9 cellular contexts compared by ENCODE assay signal in the genomic region with DNA sequence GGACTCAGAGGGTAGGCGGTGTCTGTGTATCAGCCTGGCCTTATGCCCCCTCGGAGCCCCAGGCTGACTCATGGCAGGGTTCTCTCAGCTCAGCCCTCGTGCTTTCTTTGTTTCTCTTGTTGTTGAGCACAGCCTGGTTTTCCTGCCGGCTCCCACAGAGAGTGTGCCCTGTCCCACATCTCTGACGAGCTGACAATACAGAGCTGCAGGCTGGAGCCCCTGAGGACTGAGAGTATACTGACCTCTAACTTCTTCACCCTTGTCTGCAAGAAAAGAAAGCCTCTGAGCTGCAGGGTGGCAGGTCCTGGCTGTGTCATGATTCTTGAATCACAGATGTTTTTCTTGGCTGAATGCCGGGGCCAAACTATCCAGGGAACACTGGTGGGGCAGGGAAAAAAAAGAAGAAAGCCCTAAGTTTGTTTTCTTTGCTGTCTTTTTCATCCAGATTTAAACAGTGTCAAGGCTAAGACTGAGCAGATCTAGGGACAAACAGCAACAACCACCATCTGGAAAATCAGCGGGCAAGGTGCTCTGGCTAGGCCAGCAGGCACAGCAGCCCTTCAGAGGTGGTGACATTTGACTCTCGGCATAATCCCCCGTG.
DNase-seq lines count a peak whose midpoint lies in the region; ATAC-seq and TF ChIP-seq lines count a peak whose summit lies in the region.
"Had no signal": no experiment of that assay in that cellular context is flagged by ENCODE, and none has a peak within 500 bp of the region (broad histone marks: within the 10 kb centered on the region; RNA-seq: fewer than 3 reads in every experiment).

No MANE protein-coding gene starts in this region.

- H3K27ac ChIP-seq in H9 (ENCODE audit: insufficient read length, low read depth, low read length): no peak overlapping the region
- no peak overlapping the region for H3K27ac ChIP-seq in left ventricle myocardium inferior (replicated peaks)

- H3K9me3 Mint-ChIP-seq in H9 (no peaks in the 10 kb centered on the region; a peak in 1 of 5 replicates), WTC11 (peaks cover 3% of the 10 kb centered on the region; the same call in 1 of the 2 replicates)
- no peaks in the 10 kb centered on the region for H3K9me3 Mint-ChIP-seq in activated CD4-positive, alpha-beta T cell treated with anti-CD3 and anti-CD28 coated beads, Interleukin-2, amount 10 ng/mL, durations not matched to agents 24 days and 14 days

- no peak overlapping the region for H2BK12ac ChIP-seq in H9 (ENCODE audit: insufficient read length, low read depth, low read length)

- peak overlapping the region; percentile 42; the same call in 1 of the 2 replicates for H3K14ac ChIP-seq in H9 (ENCODE audit: insufficient read depth, low read length)

- POLR2A ChIA-PET in WTC11 (lab: Charles Lee): no interaction called here

- H2BK5ac ChIP-seq in H9 (ENCODE audit: insufficient read length, low read length): no peak overlapping the region

- WGBS in H9 (ENCODE audit: extremely low coverage, insufficient read length, low lambda C conversion rate): no CpG with 5 or more reads among the region's 9 CpGs

- H3K27me3 ChIP-seq in H9 (ENCODE audit: insufficient read depth, low read length): no peaks in the 10 kb centered on the region
- no peaks in the 10 kb centered on the region for H3K27me3 ChIP-seq in left ventricle myocardium inferior (ENCODE audit: low read depth)

- no peaks in the 10 kb centered on the region for H3K79me2 ChIP-seq in H9 (ENCODE audit: insufficient read depth, low read length)

- no peak overlapping the region for H2AK5ac ChIP-seq in H9 (ENCODE audit: insufficient read length, low read length)

- H4K91ac ChIP-seq in H9 (ENCODE audit: insufficient read length, low read depth, low read length): no peak overlapping the region

- peaks cover 17 to 18% of the 10 kb centered on the region in 2 experiments for H3K4me1 Mint-ChIP-seq in H9
- peaks cover 15% of the 10 kb centered on the region for H3K4me1 Mint-ChIP-seq in WTC11
- H3K4me1 Mint-ChIP-seq in activated CD4-positive, alpha-beta T cell treated with anti-CD3 and anti-CD28 coated beads, Interleukin-2, amount 10 ng/mL, durations not matched to agents 24 days and 14 days: no peaks in the 10 kb centered on the region

- H2BK120ac ChIP-seq in H9 (ENCODE audit: low read depth, low read length, poor library complexity, severe bottlenecking): no peak overlapping the region

- H3K4me3 ChIP-seq in left ventricle myocardium inferior: no peak overlapping the region
- H3K4me3 ChIP-seq in skeletal muscle cell (ENCODE audit: low read depth, low read length): no peak overlapping the region

- no peaks in the 10 kb centered on the region for H3K79me1 ChIP-seq in H9 (ENCODE audit: insufficient read depth, low read depth, low read length, poor library complexity, severe bottlenecking)

- TF ChIP-seq CTCF in H9 (conservative IDR thresholded peaks at IDR 0.05) (no peak), WTC11 (IDR thresholded peaks at IDR 0.05) (no peak), left ventricle myocardium inferior (IDR thresholded peaks at IDR 0.05; ENCODE audit: borderline replicate concordance) (no peak)

- no peak overlapping the region for H2BK15ac ChIP-seq in H9 (ENCODE audit: low read depth, low read length)

- H3K4me3 Mint-ChIP-seq in H9: no peak overlapping the region; a peak in 1 of 5 replicates
- no peak overlapping the region for H3K4me3 Mint-ChIP-seq in WTC11
- H3K4me3 Mint-ChIP-seq in activated CD4-positive, alpha-beta T cell treated with anti-CD3 and anti-CD28 coated beads, Interleukin-2, amount 10 ng/mL, durations not matched to agents 24 days and 14 days: no peak overlapping the region

- H3K56ac ChIP-seq in H9 (ENCODE audit: insufficient read length, low read depth, low read length): no peak overlapping the region

- DNase-seq in H9 (no peak), WTC11 (ENCODE audit: low spot score) (no peak), left ventricle myocardium inferior (peak; percentile 34), skeletal muscle cell (ENCODE audit: low read depth) (peak; percentile 30), GM19240 (ENCODE audit: insufficient read length, low spot score) (no peak)
- no peak for DNase-seq in activated CD4-positive, alpha-beta T cell treated with anti-CD3 and anti-CD28 coated beads, Interleukin-2, amount 10 ng/mL, durations not matched to agents 24 days and 14 days
- DNase-seq in activated CD4-positive, alpha-beta T cell treated with anti-CD3 and anti-CD28 coated beads, Interleukin-2, amount 50 U/mL, for 48 hours: no peak
- DNase-seq: stimulated activated CD4-positive, alpha-beta T cell treated with anti-CD3 and anti-CD28 coated beads, Interleukin-4, amount 100 ng/mL, for 24 hours had no signal

- no peaks in the 10 kb centered on the region for H4K20me1 ChIP-seq in H9 (ENCODE audit: control insufficient read depth, insufficient read depth, insufficient read length)

- H3K36me3 Mint-ChIP-seq in H9 (ENCODE audit: insufficient read depth in 1 of 3, low read depth in 3 of 3) (no peaks in the 10 kb centered on the region), WTC11 (no peaks in the 10 kb centered on the region)
- no peaks in the 10 kb centered on the region for H3K36me3 Mint-ChIP-seq in activated CD4-positive, alpha-beta T cell treated with anti-CD3 and anti-CD28 coated beads, Interleukin-2, amount 10 ng/mL, durations not matched to agents 24 days and 14 days (ENCODE audit: low read depth)

- no peak overlapping the region for H3K9ac ChIP-seq in H9 (ENCODE audit: extremely low read depth, insufficient read length, low read length)

- H3T11ph ChIP-seq in H9 (ENCODE audit: low read length): no peak overlapping the region

- no peaks in the 10 kb centered on the region for H3K23me2 ChIP-seq in H9 (ENCODE audit: insufficient read length, low read depth, low read length, poor library complexity, severe bottlenecking)

- H3K9me3 ChIP-seq in H9 (ENCODE audit: control insufficient read depth, low read depth, low read length) (no peaks in the 10 kb centered on the region), left ventricle myocardium inferior (replicated peaks) (peaks cover 14% of the 10 kb centered on the region)

- H4K8ac ChIP-seq in H9 (replicated peaks; ENCODE audit: insufficient read length, low read depth, low read length): no peak overlapping the region

- peak overlapping the region; percentile 90 to 97 (median 95) for H3K27ac Mint-ChIP-seq in H9
- H3K27ac Mint-ChIP-seq in WTC11: no peak overlapping the region; the same call in 1 of the 2 replicates
- no peak overlapping the region for H3K27ac Mint-ChIP-seq in activated CD4-positive, alpha-beta T cell treated with anti-CD3 and anti-CD28 coated beads, Interleukin-2, amount 10 ng/mL, durations not matched to agents 24 days and 14 days

- no peak overlapping the region for H3K23ac ChIP-seq in H9 (ENCODE audit: insufficient read length, low read depth, low read length)

- peak overlapping the region; percentile 44 for H3K18ac ChIP-seq in H9 (ENCODE audit: insufficient read length, low read depth, low read length)

- H3K36me3 ChIP-seq in left ventricle myocardium inferior: no peaks in the 10 kb centered on the region

- H3K4me1 ChIP-seq in H9 (ENCODE audit: insufficient read depth, low read length): no peaks in the 10 kb centered on the region
- H3K4me1 ChIP-seq in left ventricle myocardium inferior: peaks cover 15% of the 10 kb centered on the region

- no peak overlapping the region for H3K4me2 ChIP-seq in H9 (ENCODE audit: insufficient read depth, insufficient read length, low read length)

- H3K4ac ChIP-seq in H9 (ENCODE audit: low read depth, low read length): no peak overlapping the region

- peak overlapping the region; percentile 9 for H2AFZ ChIP-seq in H9 (ENCODE audit: low read length)

- H3K27me3 Mint-ChIP-seq in H9 (ENCODE audit: low read depth) (no peaks in the 10 kb centered on the region), WTC11 (ENCODE audit: low read depth) (no peaks in the 10 kb centered on the region)
- H3K27me3 Mint-ChIP-seq in activated CD4-positive, alpha-beta T cell treated with anti-CD3 and anti-CD28 coated beads, Interleukin-2, amount 10 ng/mL, durations not matched to agents 24 days and 14 days: peaks cover 17% of the 10 kb centered on the region

- ATAC-seq in WTC11 (peak; percentile 86), HG02763 (IDR thresholded peaks at IDR 0.05; ENCODE audit: unreplicated experiment) (no peak)

- intact Hi-C loops in left ventricle myocardium inferior (cut with micrococcal nuclease): no loop called here
- intact Hi-C loops in activated CD4-positive, alpha-beta T cell treated with anti-CD3 and anti-CD28 coated beads, Interleukin-2, amount 10 ng/mL, durations not matched to agents 24 days and 14 days (cut with micrococcal nuclease): no loop called here

- CTCF ChIA-PET in WTC11 (lab: Charles Lee): interaction anchor here (0.6 to 1.4 kb wide), 3 partner anchors 28 to 48 kb away, joined by 3 to 4 read pairs (median 4); no protein-coding TSS in a partner anchor

- H2BK20ac ChIP-seq in H9 (ENCODE audit: low read depth, low read length, poor library complexity, severe bottlenecking): no peak overlapping the region

- no peak overlapping the region for H4K5ac ChIP-seq in H9 (ENCODE audit: insufficient read length, low read depth, low read length)

TF ChIP-seq in WTC11, 78 proteins besides CTCF, POLR2A, EP300 and RAD21 (continues in another document):
- TF ChIP-seq TEAD4 (CRISPR knock-in tag; IDR thresholded peaks at IDR 0.05) (no peak), HMGXB4 (CRISPR knock-in tag; IDR thresholded peaks at IDR 0.05) (no peak)

Comparison
In these comparisons a context has a peak if more than half of its experiments do, and no peak if none do; other contexts are left out.
1. DNase-seq: peak in left ventricle myocardium inferior (single experiment) and skeletal muscle cell (single experiment); none in H9 (single experiment), WTC11 (single experiment), activated CD4-positive, alpha-beta T cell treated with anti-CD3 and anti-CD28 coated beads, Interleukin-2, amount 10 ng/mL, durations not matched to agents 24 days and 14 days (single experiment), activated CD4-positive, alpha-beta T cell treated with anti-CD3 and anti-CD28 coated beads, Interleukin-2, amount 50 U/mL, for 48 hours (0 of 2) and GM19240 (single experiment).
2. H3K27ac Mint-ChIP-seq: peak in H9 (3 of 3); none in WTC11 (single experiment) and activated CD4-positive, alpha-beta T cell treated with anti-CD3 and anti-CD28 coated beads, Interleukin-2, amount 10 ng/mL, durations not matched to agents 24 days and 14 days (single experiment).